ENCODE assay signal across 10 cellular contexts in the genomic region with DNA sequence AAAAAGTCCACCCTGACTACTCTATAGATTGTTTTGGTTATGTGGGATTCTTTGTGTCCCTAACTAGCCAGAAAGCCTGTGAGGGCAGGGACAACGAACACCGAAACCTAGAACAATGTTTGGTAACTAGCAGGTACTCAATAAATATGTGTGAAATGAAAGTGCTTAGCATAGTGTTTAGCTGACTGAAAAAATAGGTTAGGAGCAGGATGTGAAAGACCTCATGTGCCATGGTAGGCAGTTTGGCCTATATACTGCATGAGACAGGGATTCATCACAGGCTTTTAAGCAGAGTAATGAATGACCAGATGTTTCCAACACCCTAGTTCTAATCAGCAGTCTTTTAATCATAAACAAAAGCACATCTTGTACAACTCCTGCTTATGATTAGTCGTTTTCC.
A peak's percentile ranks its signal among the peaks of the same experiment; 100 is the strongest.
DNase-seq lines count a peak whose midpoint lies in the region; ATAC-seq, FAIRE-seq and TF ChIP-seq lines count a peak whose summit lies in the region.
"Had no signal": no experiment of that assay in that cellular context is flagged by ENCODE, and none has a peak within 500 bp of the region (broad histone marks: within the 10 kb centered on the region; RNA-seq: fewer than 3 reads in every experiment).

No MANE protein-coding gene starts in this region.

- H3K36me3 ChIP-seq in duodenal mucosa (ENCODE audit: control insufficient read depth in 1 of 2, insufficient read depth in 2 of 2, low read length in 2 of 2), result no peaks in the 10 kb centered on the region
- H3K36me3 ChIP-seq in tibial nerve, result peaks cover 0 to 11% (median 0%) of the 10 kb centered on the region in 3 donors
- H3K36me3 ChIP-seq: gastrocnemius medialis had no signal

- FAIRE-seq in GM12892 (lab: Jason Lieb, UNC), result peak; percentile 91
- FAIRE-seq: H54 had no signal

- TF ChIP-seq EP300 in tibial nerve (IDR thresholded peaks at IDR 0.05), result no peak

- H3K9me3 Mint-ChIP-seq in chondrocyte (ENCODE audit: low read depth), result peaks cover 11% of the 10 kb centered on the region

- H3K27me3 ChIP-seq in duodenal mucosa (ENCODE audit: control insufficient read depth in 1 of 2, insufficient read depth in 2 of 2, low read length in 2 of 2) (no peaks in the 10 kb centered on the region), tibial nerve (no peaks in the 10 kb centered on the region)
- H3K27me3 ChIP-seq: gastrocnemius medialis had no signal

- H3K4me3 ChIP-seq in duodenal mucosa (ENCODE audit: low read depth in 1 of 2, low read length in 2 of 2) (no peak overlapping the region), tibial nerve (no peak overlapping the region)
- H3K4me3 ChIP-seq: gastrocnemius medialis had no signal

- peaks cover 16 to 22% of the 10 kb centered on the region in 2 donors for H3K4me1 ChIP-seq in duodenal mucosa (ENCODE audit: control insufficient read depth in 1 of 2, insufficient read depth in 2 of 2, low read length in 2 of 2)
- H3K4me1 ChIP-seq in tibial nerve, result peaks cover 0 to 6% (median 0%) of the 10 kb centered on the region in 4 donors

- peaks cover 3% of the 10 kb centered on the region for H3K36me3 Mint-ChIP-seq in chondrocyte (ENCODE audit: low read depth)

- H3K4me3 Mint-ChIP-seq in chondrocyte (ENCODE audit: unreplicated experiment), result no peak overlapping the region

- DNase-seq in GM12892 (ENCODE audit: insufficient read length) (peak; percentile 16), tibial nerve (ENCODE audit: low spot score in 2 of 2) (no peak), DMS114 treated with DMSO at 0.1 percent for 48 hours (lab: John Stamatoyannopoulos, UW; ENCODE audit: unreplicated experiment) (no peak), chondrocyte (ENCODE audit: low spot score) (no peak), NCI-H82 (lab: John Stamatoyannopoulos, UW) (no peak)
- DNase-seq: gastrocnemius medialis had no signal

- no peak overlapping the region for H3K27ac Mint-ChIP-seq in chondrocyte (ENCODE audit: unreplicated experiment)

- H3K9ac ChIP-seq in duodenal mucosa (ENCODE audit: low read depth in 1 of 2, low read length in 2 of 2), result no peak overlapping the region

- WGBS in tibial nerve, 2 donors, result 82 to 84% methylated on average over 3 of the region's 3 CpGs

- no peak for TF ChIP-seq CTCF in tibial nerve (IDR thresholded peaks at IDR 0.05)
- TF ChIP-seq CTCF in chondrocyte (IDR thresholded peaks at IDR 0.05), result no peak

- H3K27ac ChIP-seq in duodenal mucosa (ENCODE audit: low read depth, low read length) (peak overlapping the region; percentile 5), tibial nerve (no peak overlapping the region)

- TF ChIP-seq POLR2A in GM12892 (IDR thresholded peaks at IDR 0.05; ENCODE audit: low read depth, low read length) (no peak), tibial nerve (IDR thresholded peaks at IDR 0.05) (no peak)

- H3K27me3 Mint-ChIP-seq in chondrocyte (ENCODE audit: low read depth), result no peaks in the 10 kb centered on the region

- H3K9me3 ChIP-seq in duodenal mucosa (ENCODE audit: control insufficient read depth in 1 of 2, low read length in 2 of 2), result peaks cover 0 to 5% of the 10 kb centered on the region in 2 donors
- H3K9me3 ChIP-seq in tibial nerve, result peaks cover 0 to 14% (median 8%) of the 10 kb centered on the region in 4 donors
- H3K9me3 ChIP-seq: gastrocnemius medialis had no signal

- ATAC-seq in GM19467 (IDR thresholded peaks at IDR 0.05; ENCODE audit: unreplicated experiment) (peak; percentile 54), HG03342 (IDR thresholded peaks at IDR 0.05; ENCODE audit: unreplicated experiment) (peak; percentile 53)

- H3K4me1 Mint-ChIP-seq in chondrocyte (ENCODE audit: low read depth), result peaks cover 12% of the 10 kb centered on the region
